In the genomic region with DNA sequence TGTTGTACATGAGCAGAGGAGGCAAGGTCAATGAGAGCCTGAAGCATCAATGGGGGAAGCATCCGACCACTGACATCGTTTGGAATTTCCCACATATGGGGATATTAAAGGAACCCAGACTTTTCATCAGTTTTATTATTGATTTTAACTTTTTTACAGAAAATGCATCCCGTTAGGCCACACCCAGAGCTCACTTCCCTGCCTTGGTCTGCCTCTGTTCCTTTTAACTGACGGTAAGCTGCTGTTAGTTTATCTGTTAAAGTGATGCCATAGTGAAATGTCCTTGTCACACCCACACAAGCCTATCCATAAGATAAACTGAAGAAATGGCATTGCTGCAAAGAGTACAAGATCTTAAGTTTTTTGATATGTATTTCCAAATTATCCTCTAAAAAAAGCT, we compare ENCODE assay signal across 26 cellular contexts. TPM values are rescaled to one million over a fixed set of nuclear protein-coding genes. Genes with fewer than 3 reads are reported as not detected.
DNase-seq lines count a peak whose midpoint lies in the region; ATAC-seq, FAIRE-seq and TF ChIP-seq lines count a peak whose summit lies in the region.
"Had no signal": no experiment of that assay in that cellular context is flagged by ENCODE, and none has a peak within 500 bp of the region (broad histone marks: within the 10 kb centered on the region; RNA-seq: fewer than 3 reads in every experiment).

No MANE protein-coding gene starts in this region.

- H3K9me3 Mint-ChIP-seq in activated B cell treated with CpG ODN at 0.5 μM for 24 hours = no peaks in the 10 kb centered on the region
- no peaks in the 10 kb centered on the region for H3K9me3 Mint-ChIP-seq in activated naive CD4-positive, alpha-beta T cell treated with anti-CD3 and anti-CD28 coated beads, Interleukin-2, amount 50 U/mL, for 72 hours
- H3K9me3 Mint-ChIP-seq in activated CD4-positive, alpha-beta T cell treated with anti-CD3 and anti-CD28 coated beads, Interleukin-2, amount 10 ng/mL, durations not matched to agents 7 days and 5 days = no peaks in the 10 kb centered on the region
- no peaks in the 10 kb centered on the region for H3K9me3 Mint-ChIP-seq in Calu3 (ENCODE audit: low read depth, unreplicated experiment)
- H3K9me3 Mint-ChIP-seq: activated CD4-positive, alpha-beta memory T cell treated with anti-CD3 and anti-CD28 coated beads, Interleukin-2, amount 10 ng/mL, durations not matched to agents 7 days and 5 days; activated naive CD4-positive, alpha-beta T cell treated with anti-CD3 and anti-CD28 coated beads, Interleukin-2, amount 10 ng/mL, durations not matched to agents 7 days and 5 days; CD4-positive, alpha-beta T cell; natural killer cell treated with Interleukin-12 subunit alpha and Interleukin-12 subunit beta and Interleukin-15 and Interleukin-18, amount 100 ng/mL, for 72 hours had no signal

- no TSS peak for BruUV-seq in Calu3 (replicated peaks; lab: Mats Ljungman, UMichigan)

- H3K4me3 Mint-ChIP-seq in activated B cell treated with CpG ODN at 0.5 μM for 24 hours (peak overlapping the region; percentile 15), Calu3 (ENCODE audit: low read depth, unreplicated experiment) (no peak overlapping the region)
- H3K4me3 Mint-ChIP-seq in activated CD4-positive, alpha-beta T cell treated with anti-CD3 and anti-CD28 coated beads, Interleukin-2, amount 10 ng/mL, durations not matched to agents 7 days and 5 days = no peak overlapping the region
- H3K4me3 Mint-ChIP-seq: activated CD4-positive, alpha-beta memory T cell treated with anti-CD3 and anti-CD28 coated beads, Interleukin-2, amount 10 ng/mL, durations not matched to agents 7 days and 5 days; activated naive CD4-positive, alpha-beta T cell treated with anti-CD3 and anti-CD28 coated beads, Interleukin-2, amount 10 ng/mL, durations not matched to agents 7 days and 5 days; CD4-positive, alpha-beta T cell; natural killer cell treated with Interleukin-12 subunit alpha and Interleukin-12 subunit beta and Interleukin-15 and Interleukin-18, amount 100 ng/mL, for 72 hours had no signal

- no peak for TF ChIP-seq POLR2A in GM12892 (IDR thresholded peaks at IDR 0.05; ENCODE audit: low read depth, low read length)

- H3K27ac Mint-ChIP-seq in activated B cell treated with CpG ODN at 0.5 μM for 24 hours (no peak overlapping the region), Calu3 (ENCODE audit: unreplicated experiment) (no peak overlapping the region)
- no peak overlapping the region for H3K27ac Mint-ChIP-seq in activated naive CD4-positive, alpha-beta T cell treated with anti-CD3 and anti-CD28 coated beads, Interleukin-2, amount 50 U/mL, for 72 hours
- H3K27ac Mint-ChIP-seq in activated CD4-positive, alpha-beta T cell treated with anti-CD3 and anti-CD28 coated beads, Interleukin-2, amount 10 ng/mL, durations not matched to agents 7 days and 5 days = no peak overlapping the region
- H3K27ac Mint-ChIP-seq: activated CD4-positive, alpha-beta memory T cell treated with anti-CD3 and anti-CD28 coated beads, Interleukin-2, amount 10 ng/mL, durations not matched to agents 7 days and 5 days; activated naive CD4-positive, alpha-beta T cell treated with anti-CD3 and anti-CD28 coated beads, Interleukin-2, amount 10 ng/mL, durations not matched to agents 7 days and 5 days; CD4-positive, alpha-beta T cell; natural killer cell treated with Interleukin-12 subunit alpha and Interleukin-12 subunit beta and Interleukin-15 and Interleukin-18, amount 100 ng/mL, for 72 hours had no signal

- H3K36me3 Mint-ChIP-seq in activated B cell treated with CpG ODN at 0.5 μM for 24 hours (ENCODE audit: low read depth) = peaks cover 13% of the 10 kb centered on the region
- H3K36me3 Mint-ChIP-seq in activated naive CD4-positive, alpha-beta T cell treated with anti-CD3 and anti-CD28 coated beads, Interleukin-2, amount 50 U/mL, for 72 hours = peaks cover 0 to 1% of the 10 kb centered on the region in 2 donors
- H3K36me3 Mint-ChIP-seq in activated CD4-positive, alpha-beta T cell treated with anti-CD3 and anti-CD28 coated beads, Interleukin-2, amount 10 ng/mL, durations not matched to agents 7 days and 5 days (ENCODE audit: low read depth) = no peaks in the 10 kb centered on the region
- no peaks in the 10 kb centered on the region for H3K36me3 Mint-ChIP-seq in Calu3 (ENCODE audit: insufficient read depth, unreplicated experiment)
- H3K36me3 Mint-ChIP-seq: activated naive CD4-positive, alpha-beta T cell treated with anti-CD3 and anti-CD28 coated beads, Interleukin-2, amount 10 ng/mL, durations not matched to agents 7 days and 5 days; natural killer cell treated with Interleukin-12 subunit alpha and Interleukin-12 subunit beta and Interleukin-15 and Interleukin-18, amount 100 ng/mL, for 72 hours had no signal

- CTCF ChIA-PET in activated B cell treated with CpG ODN at 0.5 μM for 24 hours (lab: Charles Lee) = no interaction called here
- CTCF ChIA-PET in activated CD4-positive, alpha-beta T cell treated with anti-CD3 and anti-CD28 coated beads, Interleukin-2, amount 10 ng/mL, durations not matched to agents 7 days and 5 days (lab: Charles Lee) = interaction anchor here (0.8 to 1.2 kb wide), 2 partner anchors 33 to 54 kb away, joined by 3 read pairs; no protein-coding TSS in a partner anchor
- CTCF ChIA-PET in Calu3 (lab: Charles Lee) = no interaction called here

- intact Hi-C loops in activated B cell treated with CpG ODN at 0.5 μM for 24 hours (cut with micrococcal nuclease) = loop anchor here (1.0 kb wide), 1 partner anchor 38 kb away; no protein-coding TSS in a partner anchor
- intact Hi-C loops in Calu3 (cut with micrococcal nuclease; ENCODE audit: unreplicated experiment) = no loop called here

- ATAC-seq in GM21528 (IDR thresholded peaks at IDR 0.05; ENCODE audit: low FRiP score, unreplicated experiment) = peak; percentile 36
- ATAC-seq in HG03280 (IDR thresholded peaks at IDR 0.05; ENCODE audit: unreplicated experiment) = peak; percentile 17
- no peak for ATAC-seq in activated B cell treated with CpG ODN at 0.5 μM for 24 hours (ENCODE audit: low read depth)
- ATAC-seq in activated naive CD4-positive, alpha-beta T cell treated with anti-CD3 and anti-CD28 coated beads, Interleukin-2, amount 50 U/mL, for 72 hours = no peak
- ATAC-seq: esophagus mucosa; natural killer cell treated with Interleukin-12 subunit alpha and Interleukin-12 subunit beta and Interleukin-15 and Interleukin-18, amount 100 ng/mL, for 72 hours had no signal

- DNase-seq in GM12892 (ENCODE audit: insufficient read length) (no peak), activated B cell treated with CpG ODN at 0.5 μM for 24 hours (no peak), Calu3 (no peak), NCI-H748 treated with DMSO at 0.1 percent for 48 hours (lab: John Stamatoyannopoulos, UW) (no peak)
- DNase-seq in activated naive CD4-positive, alpha-beta T cell treated with anti-CD3 and anti-CD28 coated beads, Interleukin-2, amount 50 U/mL, for 72 hours (ENCODE audit: low spot score in 2 of 2) = no peak
- no peak for DNase-seq in activated CD4-positive, alpha-beta T cell treated with anti-CD3 and anti-CD28 coated beads, Interleukin-2, amount 10 ng/mL, durations not matched to agents 7 days and 5 days
- DNase-seq: activated CD4-positive, alpha-beta memory T cell treated with anti-CD3 and anti-CD28 coated beads, Interleukin-2, amount 10 ng/mL, durations not matched to agents 7 days and 5 days; activated naive CD4-positive, alpha-beta T cell treated with anti-CD3 and anti-CD28 coated beads, Interleukin-2, amount 10 ng/mL, durations not matched to agents 7 days and 5 days; CD4-positive, alpha-beta T cell; DMS79; effector CD4-positive, alpha-beta T cell; GOT3; mesenchymal stem cell; NCI-H1092 treated with DMSO at 0.1 percent for 48 hours; NCI-H524; Right ventricle myocardium superior; sigmoid colon; stimulated activated naive CD4-positive, alpha-beta T cell; T-helper 1 cell had no signal

- peaks cover 64% of the 10 kb centered on the region for H3K4me1 Mint-ChIP-seq in activated B cell treated with CpG ODN at 0.5 μM for 24 hours
- H3K4me1 Mint-ChIP-seq in activated CD4-positive, alpha-beta T cell treated with anti-CD3 and anti-CD28 coated beads, Interleukin-2, amount 10 ng/mL, durations not matched to agents 7 days and 5 days = peaks cover 11% of the 10 kb centered on the region
- peaks cover under 1% of the 10 kb centered on the region for H3K4me1 Mint-ChIP-seq in Calu3 (ENCODE audit: low read depth, unreplicated experiment)

- FAIRE-seq in GM12892 (lab: Jason Lieb, UNC) = peak; percentile 88
- FAIRE-seq: astrocyte had no signal

- TF ChIP-seq CTCF in activated B cell treated with CpG ODN at 0.5 μM for 24 hours (IDR thresholded peaks at IDR 0.05) (no peak), Calu3 (IDR thresholded peaks at IDR 0.05; ENCODE audit: unreplicated experiment) (no peak)

- H3K27me3 Mint-ChIP-seq in activated B cell treated with CpG ODN at 0.5 μM for 24 hours = no peaks in the 10 kb centered on the region
- H3K27me3 Mint-ChIP-seq in activated CD4-positive, alpha-beta T cell treated with anti-CD3 and anti-CD28 coated beads, Interleukin-2, amount 10 ng/mL, durations not matched to agents 7 days and 5 days = no peaks in the 10 kb centered on the region
- no peaks in the 10 kb centered on the region for H3K27me3 Mint-ChIP-seq in Calu3 (ENCODE audit: unreplicated experiment)
- H3K27me3 Mint-ChIP-seq: activated CD4-positive, alpha-beta memory T cell treated with anti-CD3 and anti-CD28 coated beads, Interleukin-2, amount 10 ng/mL, durations not matched to agents 7 days and 5 days; activated naive CD4-positive, alpha-beta T cell treated with anti-CD3 and anti-CD28 coated beads, Interleukin-2, amount 10 ng/mL, durations not matched to agents 7 days and 5 days; CD4-positive, alpha-beta T cell; natural killer cell treated with Interleukin-12 subunit alpha and Interleukin-12 subunit beta and Interleukin-15 and Interleukin-18, amount 100 ng/mL, for 72 hours had no signal

- POLR2A ChIA-PET in activated B cell treated with CpG ODN at 0.5 μM for 24 hours (lab: Charles Lee) = no interaction called here
- POLR2A ChIA-PET in activated CD4-positive, alpha-beta T cell treated with anti-CD3 and anti-CD28 coated beads, Interleukin-2, amount 10 ng/mL, durations not matched to agents 7 days and 5 days (lab: Charles Lee) = no interaction called here

RNA-seq across cellular contexts. Expression of a gene that starts 43.9 kb away (rescaled TPM):
- polyA plus RNA-seq in GM12892 (2012; ENCODE audit: missing spikeins) = 25.3 TPM
- total RNA-seq in activated B cell treated with CpG ODN at 0.5 μM for 24 hours (19.7 and 19.9 TPM in 2 replicates), Calu3 (2022) (24.6 and 25.2 TPM in 2 replicates)
- 10 to 100 TPM in 1 of 2 donors, 1 to 10 TPM in 1; 4.2 to 17.1 TPM for total RNA-seq in activated naive CD4-positive, alpha-beta T cell treated with anti-CD3 and anti-CD28 coated beads, Interleukin-2, amount 50 U/mL, for 72 hours
- total RNA-seq in activated CD4-positive, alpha-beta T cell treated with anti-CD3 and anti-CD28 coated beads, Interleukin-2, amount 10 ng/mL, durations not matched to agents 7 days and 5 days = 1 to 10 TPM; 8.2 to 10.0 TPM

RNA-seq across cellular contexts. Expression of a gene that starts 52.0 kb away (rescaled TPM):
- 0.32 TPM for polyA plus RNA-seq in GM12892 (2012; ENCODE audit: missing spikeins)
- total RNA-seq in activated B cell treated with CpG ODN at 0.5 μM for 24 hours = not detected in 2 replicates
- not detected for total RNA-seq in activated naive CD4-positive, alpha-beta T cell treated with anti-CD3 and anti-CD28 coated beads, Interleukin-2, amount 50 U/mL, for 72 hours
- not detected for total RNA-seq in activated CD4-positive, alpha-beta T cell treated with anti-CD3 and anti-CD28 coated beads, Interleukin-2, amount 10 ng/mL, durations not matched to agents 7 days and 5 days
- not detected in 2 replicates for total RNA-seq in Calu3 (2022)
- total RNA-seq: activated CD4-positive, alpha-beta memory T cell treated with anti-CD3 and anti-CD28 coated beads, Interleukin-2, amount 10 ng/mL, durations not matched to agents 7 days and 5 days; astrocyte; CD4-positive, alpha-beta T cell; esophagus mucosa; HT-29; LHCN-M2; natural killer cell treated with Interleukin-12 subunit alpha and Interleukin-12 subunit beta and Interleukin-15 and Interleukin-18, amount 100 ng/mL, for 72 hours; sigmoid colon had no signal

Comparison
In these comparisons a context has a peak if more than half of its experiments do, and no peak if none do; other contexts are left out.
1. ATAC-seq: peak in GM21528 (single experiment) and HG03280 (single experiment); none in activated B cell treated with CpG ODN at 0.5 μM for 24 hours (single experiment) and activated naive CD4-positive, alpha-beta T cell treated with anti-CD3 and anti-CD28 coated beads, Interleukin-2, amount 50 U/mL, for 72 hours (0 of 2).